ENCODE assay signal across 2 cellular contexts in the genomic region with DNA sequence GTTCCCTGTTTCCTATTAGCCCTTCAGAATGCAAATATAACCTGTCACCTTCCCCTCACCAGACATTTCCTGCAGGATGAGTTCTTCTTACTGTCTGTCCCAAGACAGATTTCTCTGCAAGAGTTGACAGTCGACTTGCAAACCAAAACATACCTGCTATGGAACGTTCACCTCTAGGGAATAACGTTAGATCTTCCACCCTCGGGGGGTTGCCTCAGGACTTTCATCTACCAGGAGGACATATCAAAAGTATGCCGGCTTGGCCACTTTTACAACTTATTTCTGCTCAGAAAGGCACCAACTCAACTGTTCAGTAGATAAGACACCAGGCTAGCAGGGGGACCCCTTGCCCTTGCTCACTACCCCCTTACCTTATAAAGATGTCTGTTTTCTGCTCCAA.
TF ChIP-seq lines count a peak whose summit lies in the region.

No MANE protein-coding gene starts in this region.

TF ChIP-seq in A549, 52 proteins besides CTCF, POLR2A, EP300 and RAD21 (continued from another document):
- TF ChIP-seq ZFP36 (IDR thresholded peaks at IDR 0.05; ENCODE audit: borderline replicate concordance, partially characterized antibody), result no peak
- TF ChIP-seq NFE2L2 (conservative IDR thresholded peaks at IDR 0.05; ENCODE audit: low read length), result no peak

TF ChIP-seq in HCT116, 20 proteins besides CTCF, POLR2A, EP300 and RAD21 (continued from another document):
- TF ChIP-seq, protein P1, sequence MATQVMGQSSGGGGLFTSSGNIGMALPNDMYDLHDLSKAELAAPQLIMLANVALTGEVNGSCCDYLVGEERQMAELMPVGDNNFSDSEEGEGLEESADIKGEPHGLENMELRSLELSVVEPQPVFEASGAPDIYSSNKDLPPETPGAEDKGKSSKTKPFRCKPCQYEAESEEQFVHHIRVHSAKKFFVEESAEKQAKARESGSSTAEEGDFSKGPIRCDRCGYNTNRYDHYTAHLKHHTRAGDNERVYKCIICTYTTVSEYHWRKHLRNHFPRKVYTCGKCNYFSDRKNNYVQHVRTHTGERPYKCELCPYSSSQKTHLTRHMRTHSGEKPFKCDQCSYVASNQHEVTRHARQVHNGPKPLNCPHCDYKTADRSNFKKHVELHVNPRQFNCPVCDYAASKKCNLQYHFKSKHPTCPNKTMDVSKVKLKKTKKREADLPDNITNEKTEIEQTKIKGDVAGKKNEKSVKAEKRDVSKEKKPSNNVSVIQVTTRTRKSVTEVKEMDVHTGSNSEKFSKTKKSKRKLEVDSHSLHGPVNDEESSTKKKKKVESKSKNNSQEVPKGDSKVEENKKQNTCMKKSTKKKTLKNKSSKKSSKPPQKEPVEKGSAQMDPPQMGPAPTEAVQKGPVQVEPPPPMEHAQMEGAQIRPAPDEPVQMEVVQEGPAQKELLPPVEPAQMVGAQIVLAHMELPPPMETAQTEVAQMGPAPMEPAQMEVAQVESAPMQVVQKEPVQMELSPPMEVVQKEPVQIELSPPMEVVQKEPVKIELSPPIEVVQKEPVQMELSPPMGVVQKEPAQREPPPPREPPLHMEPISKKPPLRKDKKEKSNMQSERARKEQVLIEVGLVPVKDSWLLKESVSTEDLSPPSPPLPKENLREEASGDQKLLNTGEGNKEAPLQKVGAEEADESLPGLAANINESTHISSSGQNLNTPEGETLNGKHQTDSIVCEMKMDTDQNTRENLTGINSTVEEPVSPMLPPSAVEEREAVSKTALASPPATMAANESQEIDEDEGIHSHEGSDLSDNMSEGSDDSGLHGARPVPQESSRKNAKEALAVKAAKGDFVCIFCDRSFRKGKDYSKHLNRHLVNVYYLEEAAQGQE (IDR thresholded peaks at IDR 0.05; ENCODE audit: low read depth), result no peak
- TF ChIP-seq POLR2AphosphoS5 (IDR thresholded peaks at IDR 0.05; ENCODE audit: low read depth, low read length), result no peak
- no peak for TF ChIP-seq YY1 (IDR thresholded peaks at IDR 0.05; ENCODE audit: extremely low read depth, insufficient replicate concordance, low read depth, low read length)
- TF ChIP-seq, protein P2, sequence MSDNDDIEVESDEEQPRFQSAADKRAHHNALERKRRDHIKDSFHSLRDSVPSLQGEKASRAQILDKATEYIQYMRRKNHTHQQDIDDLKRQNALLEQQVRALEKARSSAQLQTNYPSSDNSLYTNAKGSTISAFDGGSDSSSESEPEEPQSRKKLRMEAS (IDR thresholded peaks at IDR 0.05), result no peak
- TF ChIP-seq CBX3 (IDR thresholded peaks at IDR 0.05; ENCODE audit: low read depth), result no peak
- no peak for TF ChIP-seq JUND (IDR thresholded peaks at IDR 0.05)
- TF ChIP-seq EZH2phosphoT487 (IDR thresholded peaks at IDR 0.05; ENCODE audit: borderline replicate concordance), result no peak
- TF ChIP-seq EZH2 (IDR thresholded peaks at IDR 0.05), result no peak
- no peak for TF ChIP-seq ZNF274 (IDR thresholded peaks at IDR 0.05; ENCODE audit: low read depth, low read length)
- no peak for TF ChIP-seq ELF1 (IDR thresholded peaks at IDR 0.05; ENCODE audit: borderline replicate concordance, low read depth)
- TF ChIP-seq, protein P3, sequence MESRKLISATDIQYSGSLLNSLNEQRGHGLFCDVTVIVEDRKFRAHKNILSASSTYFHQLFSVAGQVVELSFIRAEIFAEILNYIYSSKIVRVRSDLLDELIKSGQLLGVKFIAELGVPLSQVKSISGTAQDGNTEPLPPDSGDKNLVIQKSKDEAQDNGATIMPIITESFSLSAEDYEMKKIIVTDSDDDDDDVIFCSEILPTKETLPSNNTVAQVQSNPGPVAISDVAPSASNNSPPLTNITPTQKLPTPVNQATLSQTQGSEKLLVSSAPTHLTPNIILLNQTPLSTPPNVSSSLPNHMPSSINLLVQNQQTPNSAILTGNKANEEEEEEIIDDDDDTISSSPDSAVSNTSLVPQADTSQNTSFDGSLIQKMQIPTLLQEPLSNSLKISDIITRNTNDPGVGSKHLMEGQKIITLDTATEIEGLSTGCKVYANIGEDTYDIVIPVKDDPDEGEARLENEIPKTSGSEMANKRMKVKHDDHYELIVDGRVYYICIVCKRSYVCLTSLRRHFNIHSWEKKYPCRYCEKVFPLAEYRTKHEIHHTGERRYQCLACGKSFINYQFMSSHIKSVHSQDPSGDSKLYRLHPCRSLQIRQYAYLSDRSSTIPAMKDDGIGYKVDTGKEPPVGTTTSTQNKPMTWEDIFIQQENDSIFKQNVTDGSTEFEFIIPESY (IDR thresholded peaks at IDR 0.05; ENCODE audit: extremely low read depth, insufficient replicate concordance, low read length), result no peak
- no peak for TF ChIP-seq SRF (IDR thresholded peaks at IDR 0.05; ENCODE audit: low read depth)
- no peak for TF ChIP-seq SP1 (IDR thresholded peaks at IDR 0.05; ENCODE audit: low read depth)
- no peak for TF ChIP-seq FOSL1 (IDR thresholded peaks at IDR 0.05; ENCODE audit: low read depth)
- TF ChIP-seq, protein P4, sequence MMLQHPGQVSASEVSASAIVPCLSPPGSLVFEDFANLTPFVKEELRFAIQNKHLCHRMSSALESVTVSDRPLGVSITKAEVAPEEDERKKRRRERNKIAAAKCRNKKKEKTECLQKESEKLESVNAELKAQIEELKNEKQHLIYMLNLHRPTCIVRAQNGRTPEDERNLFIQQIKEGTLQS (IDR thresholded peaks at IDR 0.05), result no peak
- no peak for TF ChIP-seq SIN3A (IDR thresholded peaks at IDR 0.05; ENCODE audit: low read depth)
- TF ChIP-seq CEBPB (IDR thresholded peaks at IDR 0.05; ENCODE audit: low read depth), result no peak
- TF ChIP-seq EGR1 (IDR thresholded peaks at IDR 0.05; ENCODE audit: low read depth), result no peak
- no peak for TF ChIP-seq ZFX (IDR thresholded peaks at IDR 0.05)
